18 cellular contexts compared by ENCODE assay signal in the genomic region with DNA sequence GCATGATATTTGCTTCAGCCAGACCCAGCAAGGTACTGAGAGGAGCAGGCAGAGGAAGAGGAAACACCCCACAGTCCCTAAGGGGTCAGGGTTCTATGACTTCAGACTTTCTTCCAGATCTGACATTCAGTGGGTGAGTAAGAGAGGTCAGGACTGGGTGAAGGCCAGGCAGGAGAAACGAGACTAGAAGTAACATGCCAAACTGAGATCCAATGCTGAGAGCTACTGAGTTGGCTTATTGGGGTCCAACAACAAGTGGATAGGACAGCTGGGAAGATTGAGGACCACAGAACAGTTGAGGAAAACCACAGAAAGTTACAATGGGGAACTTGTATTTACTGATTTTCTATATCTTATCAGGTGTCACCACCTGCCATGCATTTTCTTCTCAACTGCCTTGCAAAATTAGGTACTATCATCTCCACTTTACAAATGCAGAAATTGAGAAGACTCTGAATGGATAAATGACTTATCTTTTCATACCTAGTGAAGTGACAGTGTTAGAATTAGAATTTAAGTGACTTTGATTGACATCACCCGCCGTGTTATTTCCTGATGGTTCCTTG. TPM values are rescaled to one million over a fixed set of nuclear protein-coding genes. Genes with fewer than 3 reads are reported as not detected.
DNase-seq lines count a peak whose midpoint lies in the region; ATAC-seq and TF ChIP-seq lines count a peak whose summit lies in the region.
"Had no signal": no experiment of that assay in that cellular context is flagged by ENCODE, and none has a peak within 500 bp of the region (broad histone marks: within the 10 kb centered on the region; RNA-seq: fewer than 3 reads in every experiment).

No MANE protein-coding gene starts in this region.

- H2BK5ac ChIP-seq in mesenchymal stem cell (ENCODE audit: low read depth, low read length, poor library complexity, severe bottlenecking) = no peak overlapping the region

- H3K36me3 ChIP-seq in mesenchymal stem cell (ENCODE audit: control insufficient read depth in 1 of 2, insufficient read depth in 2 of 2, low read depth in 1 of 2, low read length in 2 of 2) (no peaks in the 10 kb centered on the region), BE2C (no peaks in the 10 kb centered on the region)
- H3K36me3 ChIP-seq: upper lobe of right lung had no signal

- DNase-seq in mesenchymal stem cell (no peak), medulla oblongata (ENCODE audit: extremely low spot score) (no peak), BE2C (no peak), ACHN (no peak), NCI-H2029 treated with DMSO at 0.1 percent for 48 hours (lab: John Stamatoyannopoulos, UW) (no peak)
- DNase-seq: activated CD4-positive, alpha-beta T cell treated with anti-CD3 and anti-CD28 coated beads for 4 hours; caudate nucleus; CD4-positive, alpha-beta memory T cell; midbrain; NCI-H748 treated with DMSO at 0.1 percent for 48 hours; retina; upper lobe of right lung had no signal

- in situ Hi-C loops in ACHN (cut with HindIII; ENCODE audit: low pct_ligation_motif_present, low pct_unique_long_range_greater_than_20kb, low sequenced_read_pairs) = no loop called here

- WGBS in mesenchymal stem cell = 80% methylated on average over 3 of the region's 3 CpGs

- no peak overlapping the region for H3K4ac ChIP-seq in mesenchymal stem cell (ENCODE audit: low read depth in 1 of 2, low read length in 2 of 2)

- H2AFZ ChIP-seq in mesenchymal stem cell (ENCODE audit: low read depth, low read length) = no peak overlapping the region

- H4K91ac ChIP-seq in mesenchymal stem cell (ENCODE audit: low read length) = no peak overlapping the region

- TF ChIP-seq CTCF in BE2C (IDR thresholded peaks at IDR 0.05; ENCODE audit: low read depth, low read length) = no peak

- H3K23ac ChIP-seq in mesenchymal stem cell (ENCODE audit: low read length in 2 of 2) = no peak overlapping the region

- no peak overlapping the region for H3K14ac ChIP-seq in mesenchymal stem cell (ENCODE audit: low read length in 2 of 2)

- H3K4me1 ChIP-seq in mesenchymal stem cell (ENCODE audit: control insufficient read depth, insufficient read depth, low read depth, low read length) (peaks cover 1% of the 10 kb centered on the region), BE2C (no peaks in the 10 kb centered on the region)
- H3K4me1 ChIP-seq: upper lobe of right lung had no signal

- H3K79me1 ChIP-seq in mesenchymal stem cell (replicated peaks; ENCODE audit: low read length, poor library complexity, severe bottlenecking) = no peaks in the 10 kb centered on the region

- H3K9me3 ChIP-seq in mesenchymal stem cell (ENCODE audit: control insufficient read depth, low read length) (no peaks in the 10 kb centered on the region), BE2C (no peaks in the 10 kb centered on the region)
- H3K9me3 ChIP-seq: upper lobe of right lung had no signal

- H2BK15ac ChIP-seq in mesenchymal stem cell (ENCODE audit: low read depth, poor library complexity, severe bottlenecking) = no peak overlapping the region

- peak overlapping the region in 1 of 2 experiments; percentile 49 for H2BK12ac ChIP-seq in mesenchymal stem cell (ENCODE audit: low read length in 2 of 2)

- H2AK5ac ChIP-seq in mesenchymal stem cell (ENCODE audit: low read length, severe bottlenecking) = no peak overlapping the region

- H3K4me2 ChIP-seq in mesenchymal stem cell (ENCODE audit: low read length, poor library complexity, severe bottlenecking) = no peak overlapping the region
- H3K4me2 ChIP-seq: GM23338 had no signal

- H3K27ac ChIP-seq in mesenchymal stem cell (ENCODE audit: low read length, poor library complexity, severe bottlenecking) = no peak overlapping the region
- H3K27ac ChIP-seq: SK-N-MC, upper lobe of right lung had no signal

- H3K18ac ChIP-seq in mesenchymal stem cell (ENCODE audit: low read depth in 1 of 2, low read length in 2 of 2) = no peak overlapping the region

- no peak overlapping the region for H2BK120ac ChIP-seq in mesenchymal stem cell (ENCODE audit: low read depth, low read length)

- no peak overlapping the region for H3K9ac ChIP-seq in mesenchymal stem cell (ENCODE audit: low read length)

- H3K27me3 ChIP-seq in mesenchymal stem cell (ENCODE audit: control insufficient read depth in 1 of 2, insufficient read depth in 1 of 2, low read length in 2 of 2) (no peaks in the 10 kb centered on the region), BE2C (0 out of 2 replicates have a peak, but pooled peaks cover 3% of the 10 kb centered on the region)
- H3K27me3 ChIP-seq: upper lobe of right lung had no signal

- ATAC-seq in GM18858 (IDR thresholded peaks at IDR 0.05; ENCODE audit: unreplicated experiment) (peak; percentile 57), GM21619 (IDR thresholded peaks at IDR 0.05; ENCODE audit: unreplicated experiment) (peak; percentile 89), HG03378 (IDR thresholded peaks at IDR 0.05; ENCODE audit: unreplicated experiment) (peak; percentile 84)
- ATAC-seq: activated T-helper 17 cell treated with anti-CD3 and anti-CD28 coated beads, Interleukin-2, amount 50 U/mL, for 72 hours; GM23338; upper lobe of right lung had no signal

- peak overlapping the region in 1 of 2 experiments; percentile 58 for H3K4me3 ChIP-seq in mesenchymal stem cell (ENCODE audit: insufficient read depth in 1 of 2, low read depth in 1 of 2, low read length in 2 of 2)
- no peak overlapping the region for H3K4me3 ChIP-seq in BE2C (ENCODE audit: low read depth, low read length)
- H3K4me3 ChIP-seq: GM23338, SK-N-MC, upper lobe of right lung had no signal

- peak overlapping the region; percentile 64 for H4K8ac ChIP-seq in mesenchymal stem cell (ENCODE audit: low read length)

RNA-seq across cellular contexts. Expression of gene HIVEP1, which starts 43.8 kb away (rescaled TPM):
- polyA plus RNA-seq in mesenchymal stem cell (2013, experiment 1 of 2) = 13.8 TPM
- polyA plus RNA-seq in mesenchymal stem cell (2013, experiment 2 of 2) = 11.2 TPM
- 30.7 TPM for polyA plus RNA-seq in BE2C (2012; ENCODE audit: insufficient read depth, insufficient read length, low read depth)
